ENCODE assay signal across 10 cellular contexts in the genomic region with DNA sequence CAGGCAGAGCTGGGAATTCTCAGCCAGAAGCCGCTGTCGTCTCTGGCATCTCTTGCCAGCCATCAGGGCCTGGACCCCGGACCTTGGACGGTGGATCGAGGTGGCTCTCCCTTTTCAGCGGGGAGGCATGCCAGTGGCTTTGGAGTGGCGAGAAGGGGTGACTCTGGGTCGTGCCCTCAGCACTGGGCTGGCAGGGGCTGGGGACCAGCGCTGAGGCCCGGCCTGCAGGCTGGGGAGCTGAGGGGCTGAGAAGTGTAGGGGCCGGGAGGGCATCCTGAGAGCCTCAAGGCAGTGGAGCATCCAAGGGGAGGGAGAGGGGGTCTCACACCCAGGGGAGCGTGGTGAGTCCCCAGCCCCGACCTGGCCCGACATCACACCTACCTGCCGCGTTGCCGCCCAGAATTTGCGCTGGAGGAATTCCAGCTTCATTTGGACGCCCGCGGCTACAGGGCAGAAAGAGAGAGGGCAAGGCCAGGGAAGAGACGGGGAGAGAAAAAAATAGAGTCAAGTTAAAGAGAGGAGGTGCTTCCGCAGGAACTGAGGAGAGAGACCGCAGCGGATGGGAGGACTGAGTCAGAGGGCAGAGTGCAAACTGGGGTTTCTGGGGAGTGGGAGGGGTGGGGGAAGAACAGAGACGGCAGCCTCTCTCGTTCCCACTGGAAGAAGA. TPM values are rescaled to one million over a fixed set of nuclear protein-coding genes. Genes with fewer than 3 reads are reported as not detected.
DNase-seq lines count a peak whose midpoint lies in the region; ATAC-seq and TF ChIP-seq lines count a peak whose summit lies in the region.
"Had no signal": no experiment of that assay in that cellular context is flagged by ENCODE, and none has a peak within 500 bp of the region (broad histone marks: within the 10 kb centered on the region; RNA-seq: fewer than 3 reads in every experiment).

No MANE protein-coding gene starts in this region.

- intact Hi-C loops in CD4-positive, alpha-beta memory T cell (cut with micrococcal nuclease): loop anchor here (5.0 kb wide), 1 partner anchor 106 kb away; the partner anchor contains the start of gene CACNA2D4

- peaks cover 3% of the 10 kb centered on the region in 2 donors for H3K27me3 Mint-ChIP-seq in CD4-positive, alpha-beta memory T cell
- H3K27me3 Mint-ChIP-seq in T-cell: peaks cover 1 to 2% of the 10 kb centered on the region in 2 donors
- H3K27me3 Mint-ChIP-seq in activated naive CD8-positive, alpha-beta T cell treated with anti-CD3 and anti-CD28 coated beads, Interleukin-2, amount 50 U/mL, for 24 hours: no peaks in the 10 kb centered on the region
- peaks cover 0 to 5% of the 10 kb centered on the region in 2 donors for H3K27me3 Mint-ChIP-seq in natural killer cell treated with Interleukin-12 subunit alpha and Interleukin-12 subunit beta and Interleukin-15 and Interleukin-18, amount 100 ng/mL, for 72 hours
- peaks cover 11% of the 10 kb centered on the region for H3K27me3 Mint-ChIP-seq in endodermal cell (ENCODE audit: insufficient read depth)
- peaks cover 56% of the 10 kb centered on the region for H3K27me3 Mint-ChIP-seq in HFFc6 (ENCODE audit: insufficient read depth)

- ATAC-seq in T-cell (replicated peaks in 1 of 4) (peak; percentile 52 to 75 (median 72)), GM18517 (IDR thresholded peaks at IDR 0.05; ENCODE audit: unreplicated experiment) (no peak)
- ATAC-seq in activated naive CD8-positive, alpha-beta T cell treated with anti-CD3 and anti-CD28 coated beads, Interleukin-2, amount 50 U/mL, for 24 hours: no peak
- peak in 1 of 2 donors; percentile 60 for ATAC-seq in natural killer cell treated with Interleukin-12 subunit alpha and Interleukin-12 subunit beta and Interleukin-15 and Interleukin-18, amount 100 ng/mL, for 72 hours

- CTCF ChIA-PET in CD4-positive, alpha-beta memory T cell (lab: Charles Lee; ENCODE audit: partially characterized antibody): interaction anchor here (1.1 to 2.5 kb wide), 2 partner anchors 21 to 128 kb away, joined by 3 to 8 read pairs; no protein-coding TSS in a partner anchor
- CTCF ChIA-PET in T-cell (lab: Charles Lee): interaction anchor here in 1 of 2 donors (0.8 kb wide), 1 partner anchor 1947 kb away, joined by 3 read pairs; no protein-coding TSS in a partner anchor

- no peaks in the 10 kb centered on the region for H3K9me3 ChIP-seq in CD4-positive, alpha-beta memory T cell (ENCODE audit: control insufficient read depth in 1 of 2, low read length in 2 of 2)
- no peaks in the 10 kb centered on the region for H3K9me3 ChIP-seq in endodermal cell (ENCODE audit: control insufficient read depth, low read length)
- H3K9me3 ChIP-seq: BE2C, breast epithelium had no signal

- H3K4me1 ChIP-seq in CD4-positive, alpha-beta memory T cell (ENCODE audit: insufficient read depth, low read length): peaks cover 29% of the 10 kb centered on the region
- no peaks in the 10 kb centered on the region for H3K4me1 ChIP-seq in endodermal cell (ENCODE audit: control insufficient read depth, insufficient read depth, low read length)
- H3K4me1 ChIP-seq: BE2C, breast epithelium had no signal

- no peaks in the 10 kb centered on the region for H3K36me3 ChIP-seq in CD4-positive, alpha-beta memory T cell (ENCODE audit: insufficient read depth, low read length)
- no peaks in the 10 kb centered on the region for H3K36me3 ChIP-seq in endodermal cell (ENCODE audit: control insufficient read depth, insufficient read depth, low read length)
- H3K36me3 ChIP-seq: BE2C, breast epithelium had no signal

- peaks cover 0 to 4% (median 0%) of the 10 kb centered on the region in 8 donors for H3K9me3 Mint-ChIP-seq in CD4-positive, alpha-beta memory T cell
- H3K9me3 Mint-ChIP-seq in T-cell (no peaks in the 10 kb centered on the region), endodermal cell (peaks cover 2% of the 10 kb centered on the region), HFFc6 (no peaks in the 10 kb centered on the region)
- no peaks in the 10 kb centered on the region for H3K9me3 Mint-ChIP-seq in activated naive CD8-positive, alpha-beta T cell treated with anti-CD3 and anti-CD28 coated beads, Interleukin-2, amount 50 U/mL, for 24 hours
- no peaks in the 10 kb centered on the region for H3K9me3 Mint-ChIP-seq in natural killer cell treated with Interleukin-12 subunit alpha and Interleukin-12 subunit beta and Interleukin-15 and Interleukin-18, amount 100 ng/mL, for 72 hours

- H3K36me3 Mint-ChIP-seq in CD4-positive, alpha-beta memory T cell: no peaks in the 10 kb centered on the region
- H3K36me3 Mint-ChIP-seq in T-cell: no peaks in the 10 kb centered on the region
- no peaks in the 10 kb centered on the region for H3K36me3 Mint-ChIP-seq in activated naive CD8-positive, alpha-beta T cell treated with anti-CD3 and anti-CD28 coated beads, Interleukin-2, amount 50 U/mL, for 24 hours (ENCODE audit: low read depth)
- no peaks in the 10 kb centered on the region for H3K36me3 Mint-ChIP-seq in natural killer cell treated with Interleukin-12 subunit alpha and Interleukin-12 subunit beta and Interleukin-15 and Interleukin-18, amount 100 ng/mL, for 72 hours
- no peaks in the 10 kb centered on the region for H3K36me3 Mint-ChIP-seq in endodermal cell (ENCODE audit: low read depth)
- H3K36me3 Mint-ChIP-seq in HFFc6 (ENCODE audit: low read depth): no peaks in the 10 kb centered on the region

- 92 to 94% methylated on average over 25 to 27 of the region's 27 CpGs for WGBS in endodermal cell (ENCODE audit: insufficient coverage in 1 of 2, insufficient read length in 1 of 2), 2 experiments

- DNase-seq in CD4-positive, alpha-beta memory T cell: peak in 2 of 5 donors; percentile 27 to 72
- peak in 2 of 34 experiments; percentile 19 to 33 for DNase-seq in T-cell
- peak; percentile 48 for DNase-seq in activated naive CD8-positive, alpha-beta T cell treated with anti-CD3 and anti-CD28 coated beads, Interleukin-2, amount 50 U/mL, for 24 hours
- no peak for DNase-seq in natural killer cell treated with Interleukin-12 subunit alpha and Interleukin-12 subunit beta and Interleukin-15 and Interleukin-18, amount 100 ng/mL, for 72 hours (ENCODE audit: low spot score)
- no peak for DNase-seq in endodermal cell
- DNase-seq in HFFc6: no peak
- DNase-seq in NCI-H524 (lab: John Stamatoyannopoulos, UW): no peak
- DNase-seq: BE2C had no signal

- H3K4me3 ChIP-seq in CD4-positive, alpha-beta memory T cell (ENCODE audit: low read length in 2 of 2): no peak overlapping the region
- no peak overlapping the region for H3K4me3 ChIP-seq in endodermal cell (ENCODE audit: low read length)
- H3K4me3 ChIP-seq: breast epithelium had no signal

- H3K27ac Mint-ChIP-seq in CD4-positive, alpha-beta memory T cell: peak overlapping the region in 6 of 7 donors; percentile 55 to 93 (median 82)
- H3K27ac Mint-ChIP-seq in T-cell: peak overlapping the region; percentile 37 to 78
- no peak overlapping the region for H3K27ac Mint-ChIP-seq in activated naive CD8-positive, alpha-beta T cell treated with anti-CD3 and anti-CD28 coated beads, Interleukin-2, amount 50 U/mL, for 24 hours
- H3K27ac Mint-ChIP-seq in natural killer cell treated with Interleukin-12 subunit alpha and Interleukin-12 subunit beta and Interleukin-15 and Interleukin-18, amount 100 ng/mL, for 72 hours: peak overlapping the region; percentile 53 to 77
- no peak overlapping the region for H3K27ac Mint-ChIP-seq in endodermal cell
- no peak overlapping the region for H3K27ac Mint-ChIP-seq in HFFc6

- TF ChIP-seq CTCF in endodermal cell (conservative IDR thresholded peaks at IDR 0.05): no peak
- TF ChIP-seq CTCF in HFFc6 (IDR thresholded peaks at IDR 0.05): no peak

- no peak overlapping the region for H3K9ac ChIP-seq in endodermal cell (ENCODE audit: extremely low read depth, low read length, poor library complexity, severe bottlenecking)

- POLR2A ChIA-PET in CD4-positive, alpha-beta memory T cell (lab: Charles Lee; ENCODE audit: partially characterized antibody): interaction anchor here (0.8 kb wide), 1 partner anchor 14 kb away, joined by 3 read pairs; no protein-coding TSS in a partner anchor
- POLR2A ChIA-PET in T-cell (lab: Charles Lee): no interaction called here

- peaks cover 3 to 35% (median 13%) of the 10 kb centered on the region in 4 donors for H3K4me1 Mint-ChIP-seq in CD4-positive, alpha-beta memory T cell
- peaks cover 8 to 26% (median 10%) of the 10 kb centered on the region in 3 donors for H3K4me1 Mint-ChIP-seq in T-cell
- peaks cover 13% of the 10 kb centered on the region for H3K4me1 Mint-ChIP-seq in activated naive CD8-positive, alpha-beta T cell treated with anti-CD3 and anti-CD28 coated beads, Interleukin-2, amount 50 U/mL, for 24 hours
- peaks cover 17 to 32% of the 10 kb centered on the region in 2 donors for H3K4me1 Mint-ChIP-seq in natural killer cell treated with Interleukin-12 subunit alpha and Interleukin-12 subunit beta and Interleukin-15 and Interleukin-18, amount 100 ng/mL, for 72 hours (ENCODE audit: low read depth in 2 of 2)
- H3K4me1 Mint-ChIP-seq in endodermal cell: no peaks in the 10 kb centered on the region
- 0 out of 2 replicates have a peak, but pooled peaks cover 5% of the 10 kb centered on the region for H3K4me1 Mint-ChIP-seq in HFFc6 (ENCODE audit: low read depth)

- no peaks in the 10 kb centered on the region for H3K27me3 ChIP-seq in CD4-positive, alpha-beta memory T cell (ENCODE audit: insufficient read depth, low read length)
- no peaks in the 10 kb centered on the region for H3K27me3 ChIP-seq in endodermal cell (ENCODE audit: control insufficient read depth, insufficient read depth, low read length, poor library complexity, severe bottlenecking)
- H3K27me3 ChIP-seq: BE2C, breast epithelium had no signal

- H3K27ac ChIP-seq in CD4-positive, alpha-beta memory T cell (ENCODE audit: low read depth, low read length): peak overlapping the region; percentile 48
- H3K27ac ChIP-seq in endodermal cell (ENCODE audit: low read depth, low read length): no peak overlapping the region

- peak overlapping the region; percentile 59 to 84 (median 75) for H3K4me3 Mint-ChIP-seq in CD4-positive, alpha-beta memory T cell
- H3K4me3 Mint-ChIP-seq in T-cell (peak overlapping the region; percentile 63 to 64 (median 63)), endodermal cell (no peak overlapping the region), HFFc6 (no peak overlapping the region)
- H3K4me3 Mint-ChIP-seq in activated naive CD8-positive, alpha-beta T cell treated with anti-CD3 and anti-CD28 coated beads, Interleukin-2, amount 50 U/mL, for 24 hours: peak overlapping the region; percentile 27
- H3K4me3 Mint-ChIP-seq in natural killer cell treated with Interleukin-12 subunit alpha and Interleukin-12 subunit beta and Interleukin-15 and Interleukin-18, amount 100 ng/mL, for 72 hours: peak overlapping the region; percentile 71

RNA-seq across cellular contexts. Expression of gene LRTM2, which starts 9.0 kb away (rescaled TPM):
- not detected for total RNA-seq in CD4-positive, alpha-beta memory T cell
- not detected for polyA plus RNA-seq in CD4-positive, alpha-beta memory T cell
- total RNA-seq in T-cell: not detected
- not detected for total RNA-seq in natural killer cell treated with Interleukin-12 subunit alpha and Interleukin-12 subunit beta and Interleukin-15 and Interleukin-18, amount 100 ng/mL, for 72 hours
- under 1 TPM; 0.40 TPM for total RNA-seq in endodermal cell
- 0.25 TPM for polyA plus RNA-seq in endodermal cell (2013, experiment 1 of 2)
- polyA plus RNA-seq in endodermal cell (2013, experiment 2 of 2): not detected
- not detected for total RNA-seq in HFFc6 (2021; fragmentation: NEBNext Ultra II Directional; extraction: Animal tissue kit (Norgen Biotek cat#: 25700))
- total RNA-seq: breast epithelium had no signal

Comparison
In these comparisons a context has a peak if more than half of its experiments do, and no peak if none do; other contexts are left out.
1. H3K27ac Mint-ChIP-seq: peak in CD4-positive, alpha-beta memory T cell (6 of 7), T-cell (2 of 2) and natural killer cell treated with Interleukin-12 subunit alpha and Interleukin-12 subunit beta and Interleukin-15 and Interleukin-18, amount 100 ng/mL, for 72 hours (2 of 2); none in activated naive CD8-positive, alpha-beta T cell treated with anti-CD3 and anti-CD28 coated beads, Interleukin-2, amount 50 U/mL, for 24 hours (single experiment), endodermal cell (single experiment) and HFFc6 (single experiment).
2. H3K4me3 Mint-ChIP-seq: peak in CD4-positive, alpha-beta memory T cell (8 of 8), T-cell (3 of 3), activated naive CD8-positive, alpha-beta T cell treated with anti-CD3 and anti-CD28 coated beads, Interleukin-2, amount 50 U/mL, for 24 hours (single experiment) and natural killer cell treated with Interleukin-12 subunit alpha and Interleukin-12 subunit beta and Interleukin-15 and Interleukin-18, amount 100 ng/mL, for 72 hours (single experiment); none in endodermal cell (single experiment) and HFFc6 (single experiment).
3. ATAC-seq: peak in T-cell (4 of 4); none in activated naive CD8-positive, alpha-beta T cell treated with anti-CD3 and anti-CD28 coated beads, Interleukin-2, amount 50 U/mL, for 24 hours (single experiment) and GM18517 (single experiment).